Comparison of ENCODE assay signal across 1 cellular context in genomic region chr20:19129976-19130612, GRCh38.
TF ChIP-seq lines count a peak whose summit lies in the region.

No MANE protein-coding gene starts in this region.

TF ChIP-seq in HepG2, 621 proteins besides CTCF, POLR2A, EP300 and RAD21:
- no peak for TF ChIP-seq AKAP8 (CRISPR knock-in tag; IDR thresholded peaks at IDR 0.05)
- TF ChIP-seq MAFF (IDR thresholded peaks at IDR 0.05; ENCODE audit: low read depth, low read length) = 0 out of 2 replicates have a peak, but pooled peaks have one; percentile 39
- TF ChIP-seq NFE2L2 (IDR thresholded peaks at IDR 0.05; ENCODE audit: low read length) = no peak
- TF ChIP-seq ZNF782 (CRISPR knock-in tag; IDR thresholded peaks at IDR 0.05; ENCODE audit: borderline replicate concordance) = no peak
- no peak for TF ChIP-seq ZUFSP (CRISPR knock-in tag; IDR thresholded peaks at IDR 0.05; ENCODE audit: borderline replicate concordance)
- TF ChIP-seq PCBP1 (IDR thresholded peaks at IDR 0.05; ENCODE audit: borderline replicate concordance, low read depth, low read length) = no peak
- no peak for TF ChIP-seq CENPBD1 (CRISPR knock-in tag; IDR thresholded peaks at IDR 0.05; ENCODE audit: borderline replicate concordance, low read depth)
- no peak for TF ChIP-seq HOXA7 (CRISPR knock-in tag; IDR thresholded peaks at IDR 0.05)
- TF ChIP-seq FUBP1 (CRISPR knock-in tag; IDR thresholded peaks at IDR 0.05; ENCODE audit: borderline replicate concordance) = no peak
- TF ChIP-seq YEATS4 (CRISPR knock-in tag; IDR thresholded peaks at IDR 0.05; ENCODE audit: borderline replicate concordance) = no peak
- TF ChIP-seq ZXDC (CRISPR knock-in tag; IDR thresholded peaks at IDR 0.05) = no peak
- TF ChIP-seq MAFK (conservative IDR thresholded peaks at IDR 0.05 in 1 of 2, IDR thresholded peaks at IDR 0.05 in 1 of 2; ENCODE audit: low read length in 2 of 2) = peak; percentile 47 to 60
- no peak for TF ChIP-seq GATAD1 (CRISPR knock-in tag; IDR thresholded peaks at IDR 0.05)
- TF ChIP-seq POLR2AphosphoS2 (IDR thresholded peaks at IDR 0.05; ENCODE audit: low read depth, low read length) = no peak
- TF ChIP-seq HCFC1 (IDR thresholded peaks at IDR 0.05; ENCODE audit: low read depth, low read length) = no peak
- TF ChIP-seq USF2 (IDR thresholded peaks at IDR 0.05; ENCODE audit: low read depth, low read length) = no peak
- no peak for TF ChIP-seq USF2 (CRISPR knock-in tag; IDR thresholded peaks at IDR 0.05; ENCODE audit: borderline replicate concordance)
- peak; percentile 28; the same call in 1 of the 2 replicates for TF ChIP-seq BHLHE40 (IDR thresholded peaks at IDR 0.05; ENCODE audit: low read length)
- no peak for TF ChIP-seq HOMEZ (CRISPR knock-in tag; IDR thresholded peaks at IDR 0.05; ENCODE audit: low read depth)
- no peak for TF ChIP-seq ONECUT2 (CRISPR knock-in tag; IDR thresholded peaks at IDR 0.05)
- TF ChIP-seq TAF15 (IDR thresholded peaks at IDR 0.05; ENCODE audit: low read depth, low read length, poor library complexity, severe bottlenecking) = no peak
- TF ChIP-seq ZEB1 (IDR thresholded peaks at IDR 0.05; ENCODE audit: insufficient replicate concordance, low read depth) = no peak
- no peak for TF ChIP-seq POLR2G (IDR thresholded peaks at IDR 0.05; ENCODE audit: low read depth, low read length)
- TF ChIP-seq ZNF740 (CRISPR knock-in tag; IDR thresholded peaks at IDR 0.05) = no peak
- no peak for TF ChIP-seq PATZ1 (CRISPR knock-in tag; IDR thresholded peaks at IDR 0.05)
- TF ChIP-seq MNT (IDR thresholded peaks at IDR 0.05) = no peak
